In genomic region chr13:49783865-49784264, GRCh38 we compare ENCODE assay signal across 27 cellular contexts.
"Had no signal": no experiment of that assay in that cellular context is flagged by ENCODE, and none has a peak within 500 bp of the region (broad histone marks: within the 10 kb centered on the region; RNA-seq: fewer than 3 reads in every experiment).

No MANE protein-coding gene starts in this region.

- H3K36me3 ChIP-seq: heart right ventricle, lower lobe of right lung, pancreas, right atrium auricular region, tibial nerve, upper lobe of left lung, vagina had no signal

- H3K9me3 Mint-ChIP-seq: naive thymus-derived CD8-positive, alpha-beta T cell; nephron; neural crest cell; stimulated activated effector memory CD8-positive, alpha-beta T cell treated with anti-CD3 and anti-CD28 coated beads, Interleukin-12 subunit alpha, Interleukin-12 subunit beta, amount 100 ng/mL, for 72 hours; stimulated activated naive CD8-positive, alpha-beta T cell treated with anti-CD3 and anti-CD28 coated beads, Interleukin-15, amount 100 ng/mL, for 72 hours had no signal

- H2AFZ ChIP-seq: hepatocyte had no signal

- H3K27ac ChIP-seq: heart right ventricle, hepatocyte, lower lobe of right lung, pancreas, skin epidermis, tibial nerve, upper lobe of left lung, vagina had no signal

- H3K4me3 Mint-ChIP-seq: naive thymus-derived CD8-positive, alpha-beta T cell; nephron; neural crest cell; stimulated activated effector memory CD8-positive, alpha-beta T cell treated with anti-CD3 and anti-CD28 coated beads, Interleukin-12 subunit alpha, Interleukin-12 subunit beta, amount 100 ng/mL, for 72 hours; stimulated activated naive CD8-positive, alpha-beta T cell treated with anti-CD3 and anti-CD28 coated beads, Interleukin-15, amount 100 ng/mL, for 72 hours had no signal

- ATAC-seq: heart right ventricle; left cardiac atrium; left lobe of liver; lower lobe of right lung; naive thymus-derived CD8-positive, alpha-beta T cell; pancreas; sciatic nerve; stimulated activated effector memory CD8-positive, alpha-beta T cell treated with anti-CD3 and anti-CD28 coated beads, Interleukin-12 subunit alpha, Interleukin-12 subunit beta, amount 100 ng/mL, for 72 hours; stimulated activated naive CD8-positive, alpha-beta T cell treated with anti-CD3 and anti-CD28 coated beads, Interleukin-15, amount 100 ng/mL, for 72 hours had no signal

- H3K27me3 ChIP-seq: heart right ventricle, hepatocyte, pancreas, right atrium auricular region, tibial nerve, upper lobe of left lung, vagina had no signal

- H3K27ac Mint-ChIP-seq: naive thymus-derived CD8-positive, alpha-beta T cell; stimulated activated effector memory CD8-positive, alpha-beta T cell treated with anti-CD3 and anti-CD28 coated beads, Interleukin-12 subunit alpha, Interleukin-12 subunit beta, amount 100 ng/mL, for 72 hours; stimulated activated naive CD8-positive, alpha-beta T cell treated with anti-CD3 and anti-CD28 coated beads, Interleukin-15, amount 100 ng/mL, for 72 hours had no signal

- H3K27me3 Mint-ChIP-seq: naive thymus-derived CD8-positive, alpha-beta T cell; stimulated activated naive CD8-positive, alpha-beta T cell treated with anti-CD3 and anti-CD28 coated beads, Interleukin-15, amount 100 ng/mL, for 72 hours had no signal

- DNase-seq: heart right ventricle; kidney glomerular epithelial cell; left cardiac atrium; lower lobe of right lung; mammary epithelial cell; mesenchymal stem cell; naive thymus-derived CD8-positive, alpha-beta T cell; nucleus accumbens; pancreas; posterior cingulate gyrus; stimulated activated CD4-positive, alpha-beta T cell treated with anti-CD3 and anti-CD28 coated beads, Interleukin-12 subunit alpha, Interleukin-12 subunit beta, amount 100 ng/mL, for 4 hours; stimulated activated CD4-positive, alpha-beta T cell treated with anti-CD3 and anti-CD28 coated beads, Interleukin-15, amount 100 ng/mL, for 24 hours; stimulated activated CD4-positive, alpha-beta T cell treated with anti-CD3 and anti-CD28 coated beads, Interleukin-4, amount 100 ng/mL, for 24 hours; stimulated activated naive CD4-positive, alpha-beta T cell treated with Interleukin-2 at 50 U/mL for 16 hours; stimulated activated naive CD8-positive, alpha-beta T cell treated with anti-CD3 and anti-CD28 coated beads, Interleukin-15, amount 100 ng/mL, for 72 hours; substantia nigra; upper lobe of left lung had no signal

- H3K4me1 ChIP-seq: pancreas had no signal

- H3K4me2 ChIP-seq: hepatocyte had no signal

- H3K9me3 ChIP-seq: heart right ventricle, lower lobe of right lung, pancreas, right atrium auricular region, tibial nerve, upper lobe of left lung, vagina had no signal

- H3K4me3 ChIP-seq: heart right ventricle, hepatocyte, lower lobe of right lung, pancreas, right atrium auricular region, skin epidermis, tibial nerve, upper lobe of left lung, vagina had no signal
